In the genomic region with DNA sequence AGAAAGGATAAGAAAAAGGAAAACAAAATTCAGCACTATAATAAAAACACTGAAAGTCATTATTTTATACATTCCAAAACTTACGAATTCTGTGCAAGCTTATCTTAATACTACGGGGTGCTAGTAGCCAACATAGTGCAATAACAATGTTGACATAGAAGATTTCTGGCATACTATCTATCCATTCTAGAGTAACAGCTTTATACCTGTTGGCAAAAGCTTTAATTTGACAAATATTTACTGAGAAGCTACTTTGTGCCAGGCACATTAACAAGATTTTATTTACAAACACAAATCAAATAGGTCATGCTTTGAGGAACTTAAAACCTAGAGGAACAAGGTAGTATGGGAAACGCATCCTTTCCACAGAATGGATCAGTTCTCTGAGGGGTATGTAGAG, we compare ENCODE assay signal across 29 cellular contexts. TPM values are rescaled to one million over a fixed set of nuclear protein-coding genes. Genes with fewer than 3 reads are reported as not detected.
DNase-seq lines count a peak whose midpoint lies in the region; ATAC-seq and TF ChIP-seq lines count a peak whose summit lies in the region.
"Had no signal": no experiment of that assay in that cellular context is flagged by ENCODE, and none has a peak within 500 bp of the region (broad histone marks: within the 10 kb centered on the region; RNA-seq: fewer than 3 reads in every experiment).

No MANE protein-coding gene starts in this region.

- peak overlapping the region; percentile 29 for H3K4me3 ChIP-seq in right cardiac atrium (ENCODE audit: low read length)
- peak overlapping the region in 1 of 2 donors; percentile 17 for H3K4me3 ChIP-seq in right atrium auricular region
- H3K4me3 ChIP-seq in lower lobe of right lung, result peak overlapping the region; percentile 44
- H3K4me3 ChIP-seq in uterus, result peak overlapping the region; percentile 3 to 19
- H3K4me3 ChIP-seq: lung, thyroid gland had no signal

- intact Hi-C loops in right cardiac atrium (cut with DNase I) (no loop called here), lower lobe of right lung (cut with DNase I) (no loop called here), uterus (cut with DNase I; ENCODE audit: low total_unique reads) (no loop called here)

- no peak for TF ChIP-seq POLR2A in uterus (IDR thresholded peaks at IDR 0.05)

- DNase-seq in right cardiac atrium (no peak), right atrium auricular region (ENCODE audit: low spot score) (no peak), lower lobe of right lung (no peak), uterus (no peak), HEK293T (ENCODE audit: extremely low spot score) (no peak)
- DNase-seq in stimulated activated CD4-positive, alpha-beta T cell treated with anti-CD3 and anti-CD28 coated beads, Interleukin-2, amount 100 ng/mL, for 48 hours, result no peak
- DNase-seq: activated CD4-positive, alpha-beta T cell treated with anti-CD3 and anti-CD28 coated beads, Interleukin-2, amount 50 U/mL, for 1 hour; activated effector memory CD4-positive, alpha-beta T cell treated with Interleukin-2 at 50 U/mL for 16 hours; activated T-cell treated with anti-CD3 and anti-CD28 coated beads, Interleukin-2, amount 50 U/mL, for 1 hour; anterior cingulate cortex; CD4-positive, alpha-beta memory T cell; DND-41; effector CD8-positive, alpha-beta T cell; islet precursor cell; natural killer cell; NCI-H1417 treated with DMSO at 0.1 percent for 48 hours; NCI-H2081; NCI-H526; occipital lobe; T1000; thyroid gland; WERI-Rb-1 had no signal

- 55% methylated on average over 3 of the region's 3 CpGs for WGBS in right cardiac atrium

- H3K9me3 ChIP-seq in right cardiac atrium (ENCODE audit: control insufficient read depth, low read length), result no peaks in the 10 kb centered on the region
- H3K9me3 ChIP-seq in right atrium auricular region, result no peaks in the 10 kb centered on the region
- no peaks in the 10 kb centered on the region for H3K9me3 ChIP-seq in lower lobe of right lung
- no peaks in the 10 kb centered on the region for H3K9me3 ChIP-seq in uterus
- H3K9me3 ChIP-seq: thyroid gland had no signal

- H3K4me1 ChIP-seq in right cardiac atrium (ENCODE audit: control insufficient read depth, insufficient read depth, low read length) (no peaks in the 10 kb centered on the region), right atrium auricular region (no peaks in the 10 kb centered on the region), lower lobe of right lung (peaks cover 14% of the 10 kb centered on the region), uterus (peaks cover 0 to 4% of the 10 kb centered on the region in 2 donors)
- H3K4me1 ChIP-seq: thyroid gland had no signal

- H3K27ac ChIP-seq in right cardiac atrium (ENCODE audit: low read length) (no peak overlapping the region), right atrium auricular region (peak overlapping the region in 1 of 2 donors; percentile 0), VCaP (peak overlapping the region; percentile 36), lower lobe of right lung (peak overlapping the region; percentile 9), uterus (peak overlapping the region; percentile 51 to 54)
- H3K27ac ChIP-seq: epithelial cell of prostate, HL-60, KMS-11, thyroid gland, WERI-Rb-1 had no signal

- no peaks in the 10 kb centered on the region for H3K27me3 ChIP-seq in right cardiac atrium (ENCODE audit: control insufficient read depth, insufficient read depth)
- no peaks in the 10 kb centered on the region for H3K27me3 ChIP-seq in right atrium auricular region
- no peaks in the 10 kb centered on the region for H3K27me3 ChIP-seq in lower lobe of right lung (ENCODE audit: low read depth)
- H3K27me3 ChIP-seq in uterus, result no peaks in the 10 kb centered on the region
- H3K27me3 ChIP-seq: thyroid gland had no signal

- ATAC-seq in right cardiac atrium (no peak), lower lobe of right lung (no peak), HG03354 (IDR thresholded peaks at IDR 0.05; ENCODE audit: poor library complexity, severe bottlenecking, unreplicated experiment) (no peak)
- ATAC-seq: natural killer cell had no signal

- no peak for TF ChIP-seq CTCF in right atrium auricular region (IDR thresholded peaks at IDR 0.05)
- no peak for TF ChIP-seq CTCF in VCaP (conservative IDR thresholded peaks at IDR 0.05)
- no peak for TF ChIP-seq CTCF in lower lobe of right lung (IDR thresholded peaks at IDR 0.05)
- TF ChIP-seq CTCF in uterus (IDR thresholded peaks at IDR 0.05), result no peak

- H3K36me3 ChIP-seq in right atrium auricular region (peaks cover 10% of the 10 kb centered on the region), lower lobe of right lung (peaks cover 12% of the 10 kb centered on the region), uterus (no peaks in the 10 kb centered on the region)
- H3K36me3 ChIP-seq: WERI-Rb-1 had no signal

- CTCF ChIA-PET in HEK293T (lab: Yijun Ruan, JAX), result no interaction called here

- POLR2A ChIA-PET in HEK293T (lab: Yijun Ruan, JAX), result no interaction called here

TF ChIP-seq in HEK293T, 16 proteins besides CTCF, POLR2A, EP300 and RAD21:
- TF ChIP-seq FOXK2 (IDR thresholded peaks at IDR 0.05) (no peak), SUZ12 (IDR thresholded peaks at IDR 0.05) (no peak), ARNT (IDR thresholded peaks at IDR 0.05) (no peak), LEF1 (IDR thresholded peaks at IDR 0.05; ENCODE audit: borderline replicate concordance) (no peak), ELF4 (IDR thresholded peaks at IDR 0.05) (no peak), NFRKB (IDR thresholded peaks at IDR 0.05) (no peak), SP1 (IDR thresholded peaks at IDR 0.05) (no peak), TARDBP (IDR thresholded peaks at IDR 0.05) (no peak), CTBP1 (IDR thresholded peaks at IDR 0.05; ENCODE audit: borderline replicate concordance) (no peak), FOXM1 (IDR thresholded peaks at IDR 0.05; ENCODE audit: borderline replicate concordance) (no peak), HDGF (IDR thresholded peaks at IDR 0.05; ENCODE audit: borderline replicate concordance) (no peak), FOXA1 (IDR thresholded peaks at IDR 0.05) (no peak), BHLHE40 (IDR thresholded peaks at IDR 0.05; ENCODE audit: borderline replicate concordance) (no peak), L3MBTL2 (conservative IDR thresholded peaks at IDR 0.05) (no peak), ZNF384 (IDR thresholded peaks at IDR 0.05) (no peak)
- TF ChIP-seq, protein P1, sequence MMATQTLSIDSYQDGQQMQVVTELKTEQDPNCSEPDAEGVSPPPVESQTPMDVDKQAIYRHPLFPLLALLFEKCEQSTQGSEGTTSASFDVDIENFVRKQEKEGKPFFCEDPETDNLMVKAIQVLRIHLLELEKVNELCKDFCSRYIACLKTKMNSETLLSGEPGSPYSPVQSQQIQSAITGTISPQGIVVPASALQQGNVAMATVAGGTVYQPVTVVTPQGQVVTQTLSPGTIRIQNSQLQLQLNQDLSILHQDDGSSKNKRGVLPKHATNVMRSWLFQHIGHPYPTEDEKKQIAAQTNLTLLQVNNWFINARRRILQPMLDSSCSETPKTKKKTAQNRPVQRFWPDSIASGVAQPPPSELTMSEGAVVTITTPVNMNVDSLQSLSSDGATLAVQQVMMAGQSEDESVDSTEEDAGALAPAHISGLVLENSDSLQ (IDR thresholded peaks at IDR 0.05), result no peak

RNA-seq across cellular contexts. Expression of a gene that starts 1.1 kb away (rescaled TPM):
- total RNA-seq in right cardiac atrium, result 1 to 10 TPM; 5.2 to 8.5 (median 6.6) TPM
- 7.2 TPM for polyA plus RNA-seq in right cardiac atrium
- 1 to 10 TPM; 3.9 to 7.9 TPM for total RNA-seq in right atrium auricular region
- 8.5 TPM for total RNA-seq in lower lobe of right lung
- 1 to 10 TPM; 2.0 to 4.7 (median 4.4) TPM for total RNA-seq in uterus
- total RNA-seq: H4 had no signal
